Comparison of ENCODE assay signal across 1 cellular context in genomic region chr2:25557179-25558036, GRCh38.
TF ChIP-seq lines count a peak whose summit lies in the region.

No MANE protein-coding gene starts in this region.

TF ChIP-seq in IMR-90, 13 proteins besides CTCF, POLR2A, EP300 and RAD21 (continued from another document):
- no peak for TF ChIP-seq CEBPB (IDR thresholded peaks at IDR 0.05; ENCODE audit: low read depth, low read length)
- TF ChIP-seq MXI1 (IDR thresholded peaks at IDR 0.05; ENCODE audit: borderline replicate concordance, low read depth, low read length): no peak
- TF ChIP-seq FOS (IDR thresholded peaks at IDR 0.05; ENCODE audit: low read depth, low read length): no peak
- no peak for TF ChIP-seq RFX5 (IDR thresholded peaks at IDR 0.05; ENCODE audit: low read depth, low read length)
- TF ChIP-seq CHD1 (IDR thresholded peaks at IDR 0.05; ENCODE audit: low read depth, low read length): no peak
TF ChIP-seq in IMR-90: peak in this region for 0.
